Comparison of ENCODE assay signal across 1 cellular context in the genomic region with DNA sequence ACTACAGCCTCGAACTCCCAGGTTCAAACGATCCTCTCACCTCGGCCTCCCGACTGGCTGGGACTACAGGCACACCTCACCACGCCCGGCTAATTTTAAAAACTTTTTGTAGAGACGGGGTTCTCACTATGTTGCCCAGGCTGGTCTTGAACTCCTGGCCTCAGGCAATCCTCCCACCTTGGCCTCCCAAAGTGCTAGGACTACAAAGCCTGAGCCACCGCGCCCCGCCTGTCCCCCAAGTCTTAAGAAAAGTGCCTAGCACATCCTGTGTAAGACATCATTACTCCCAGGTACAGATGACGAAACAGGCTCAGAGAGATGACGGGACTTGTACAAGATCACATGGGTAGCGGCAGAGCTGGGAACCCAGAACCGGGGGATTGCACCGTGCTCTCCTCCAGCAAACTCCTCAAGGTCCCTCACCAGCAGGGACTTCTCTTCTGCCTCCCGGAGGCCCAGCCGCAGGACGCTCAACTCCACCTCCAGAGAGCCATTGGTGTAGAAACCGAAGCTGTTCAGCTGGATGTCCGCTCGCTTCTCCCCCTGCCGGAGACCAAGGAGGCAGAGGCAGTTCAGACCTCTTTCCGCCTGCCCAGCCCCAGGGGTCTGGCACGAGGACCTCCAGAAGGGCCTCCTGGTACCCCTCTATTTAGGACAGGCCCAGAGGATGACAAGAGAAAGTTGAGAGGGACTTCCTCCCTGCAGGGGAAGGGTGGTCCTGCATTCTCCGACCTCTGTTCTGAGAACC.
TF ChIP-seq lines count a peak whose summit lies in the region.

No MANE protein-coding gene starts in this region.

TF ChIP-seq in HepG2, 621 proteins besides CTCF, POLR2A, EP300 and RAD21 (continued from another document and continues in another):
- TF ChIP-seq, protein P1, sequence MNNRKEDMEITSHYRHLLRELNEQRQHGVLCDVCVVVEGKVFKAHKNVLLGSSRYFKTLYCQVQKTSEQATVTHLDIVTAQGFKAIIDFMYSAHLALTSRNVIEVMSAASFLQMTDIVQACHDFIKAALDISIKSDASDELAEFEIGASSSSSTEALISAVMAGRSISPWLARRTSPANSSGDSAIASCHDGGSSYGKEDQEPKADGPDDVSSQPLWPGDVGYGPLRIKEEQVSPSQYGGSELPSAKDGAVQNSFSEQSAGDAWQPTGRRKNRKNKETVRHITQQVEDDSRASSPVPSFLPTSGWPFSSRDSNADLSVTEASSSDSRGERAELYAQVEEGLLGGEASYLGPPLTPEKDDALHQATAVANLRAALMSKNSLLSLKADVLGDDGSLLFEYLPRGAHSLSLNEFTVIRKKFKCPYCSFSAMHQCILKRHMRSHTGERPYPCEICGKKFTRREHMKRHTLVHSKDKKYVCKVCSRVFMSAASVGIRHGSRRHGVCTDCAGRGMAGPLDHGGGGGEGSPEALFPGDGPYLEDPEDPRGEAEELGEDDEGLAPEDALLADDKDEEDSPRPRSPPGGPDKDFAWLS (CRISPR knock-in tag; IDR thresholded peaks at IDR 0.05; ENCODE audit: borderline replicate concordance): no peak
- TF ChIP-seq KDM6A (CRISPR knock-in tag; IDR thresholded peaks at IDR 0.05; ENCODE audit: low read depth) (no peak), ZNF451 (CRISPR knock-in tag; IDR thresholded peaks at IDR 0.05) (no peak), ATF1 (CRISPR knock-in tag; IDR thresholded peaks at IDR 0.05) (no peak), TOE1 (CRISPR knock-in tag; IDR thresholded peaks at IDR 0.05) (no peak), RARA (CRISPR knock-in tag; IDR thresholded peaks at IDR 0.05) (no peak; the same call in 1 of the 2 replicates), MAFK (conservative IDR thresholded peaks at IDR 0.05 in 1 of 2, IDR thresholded peaks at IDR 0.05 in 1 of 2; ENCODE audit: low read length in 2 of 2) (no peak), RAD51 (IDR thresholded peaks at IDR 0.05; ENCODE audit: borderline replicate concordance) (no peak), SOX6 (IDR thresholded peaks at IDR 0.05) (no peak), SOX6 (CRISPR knock-in tag; IDR thresholded peaks at IDR 0.05) (no peak), FLYWCH1 (CRISPR knock-in tag; IDR thresholded peaks at IDR 0.05) (no peak), HMGA1 (CRISPR knock-in tag; conservative IDR thresholded peaks at IDR 0.05) (no peak), RFX5 (IDR thresholded peaks at IDR 0.05; ENCODE audit: low read depth, low read length) (no peak), ZNF570 (CRISPR knock-in tag; IDR thresholded peaks at IDR 0.05; ENCODE audit: borderline replicate concordance) (no peak), ZNF567 (CRISPR knock-in tag; IDR thresholded peaks at IDR 0.05; ENCODE audit: borderline replicate concordance) (no peak), RBAK (CRISPR knock-in tag; IDR thresholded peaks at IDR 0.05) (no peak), ZNF30 (CRISPR knock-in tag; IDR thresholded peaks at IDR 0.05) (no peak), KDM2A (CRISPR knock-in tag; IDR thresholded peaks at IDR 0.05; ENCODE audit: borderline replicate concordance, low read depth) (peak; percentile 52; the same call in 1 of the 2 replicates), U2AF1 (optimal IDR thresholded peaks at IDR 0.05; ENCODE audit: low read depth, low read length) (no peak), ZNF777 (CRISPR knock-in tag; IDR thresholded peaks at IDR 0.05) (no peak), ZNF569 (CRISPR knock-in tag; IDR thresholded peaks at IDR 0.05; ENCODE audit: borderline replicate concordance) (no peak), ZFAT (CRISPR knock-in tag; conservative IDR thresholded peaks at IDR 0.05) (no peak), ZNF678 (CRISPR knock-in tag; IDR thresholded peaks at IDR 0.05) (no peak), SMAD1 (CRISPR knock-in tag; IDR thresholded peaks at IDR 0.05; ENCODE audit: borderline replicate concordance, low read depth) (no peak), ARID2 (CRISPR knock-in tag; IDR thresholded peaks at IDR 0.05; ENCODE audit: borderline replicate concordance) (no peak), FOXA3 (CRISPR knock-in tag; IDR thresholded peaks at IDR 0.05) (no peak), NR2F2 (IDR thresholded peaks at IDR 0.05; ENCODE audit: borderline replicate concordance, low read depth) (no peak), ZNF773 (CRISPR knock-in tag; IDR thresholded peaks at IDR 0.05; ENCODE audit: borderline replicate concordance) (no peak), MATR3 (CRISPR knock-in tag; IDR thresholded peaks at IDR 0.05) (no peak), PHF21A (CRISPR knock-in tag; IDR thresholded peaks at IDR 0.05) (no peak), TBX2 (CRISPR knock-in tag; IDR thresholded peaks at IDR 0.05; ENCODE audit: borderline replicate concordance) (no peak), MIXL1 (CRISPR knock-in tag; IDR thresholded peaks at IDR 0.05) (peak; percentile 68), HNRNPLL (IDR thresholded peaks at IDR 0.05; ENCODE audit: low read depth, low read length, poor library complexity, severe bottlenecking) (no peak), ZNF333 (CRISPR knock-in tag; IDR thresholded peaks at IDR 0.05; ENCODE audit: borderline replicate concordance) (no peak)
- TF ChIP-seq, protein P2, sequence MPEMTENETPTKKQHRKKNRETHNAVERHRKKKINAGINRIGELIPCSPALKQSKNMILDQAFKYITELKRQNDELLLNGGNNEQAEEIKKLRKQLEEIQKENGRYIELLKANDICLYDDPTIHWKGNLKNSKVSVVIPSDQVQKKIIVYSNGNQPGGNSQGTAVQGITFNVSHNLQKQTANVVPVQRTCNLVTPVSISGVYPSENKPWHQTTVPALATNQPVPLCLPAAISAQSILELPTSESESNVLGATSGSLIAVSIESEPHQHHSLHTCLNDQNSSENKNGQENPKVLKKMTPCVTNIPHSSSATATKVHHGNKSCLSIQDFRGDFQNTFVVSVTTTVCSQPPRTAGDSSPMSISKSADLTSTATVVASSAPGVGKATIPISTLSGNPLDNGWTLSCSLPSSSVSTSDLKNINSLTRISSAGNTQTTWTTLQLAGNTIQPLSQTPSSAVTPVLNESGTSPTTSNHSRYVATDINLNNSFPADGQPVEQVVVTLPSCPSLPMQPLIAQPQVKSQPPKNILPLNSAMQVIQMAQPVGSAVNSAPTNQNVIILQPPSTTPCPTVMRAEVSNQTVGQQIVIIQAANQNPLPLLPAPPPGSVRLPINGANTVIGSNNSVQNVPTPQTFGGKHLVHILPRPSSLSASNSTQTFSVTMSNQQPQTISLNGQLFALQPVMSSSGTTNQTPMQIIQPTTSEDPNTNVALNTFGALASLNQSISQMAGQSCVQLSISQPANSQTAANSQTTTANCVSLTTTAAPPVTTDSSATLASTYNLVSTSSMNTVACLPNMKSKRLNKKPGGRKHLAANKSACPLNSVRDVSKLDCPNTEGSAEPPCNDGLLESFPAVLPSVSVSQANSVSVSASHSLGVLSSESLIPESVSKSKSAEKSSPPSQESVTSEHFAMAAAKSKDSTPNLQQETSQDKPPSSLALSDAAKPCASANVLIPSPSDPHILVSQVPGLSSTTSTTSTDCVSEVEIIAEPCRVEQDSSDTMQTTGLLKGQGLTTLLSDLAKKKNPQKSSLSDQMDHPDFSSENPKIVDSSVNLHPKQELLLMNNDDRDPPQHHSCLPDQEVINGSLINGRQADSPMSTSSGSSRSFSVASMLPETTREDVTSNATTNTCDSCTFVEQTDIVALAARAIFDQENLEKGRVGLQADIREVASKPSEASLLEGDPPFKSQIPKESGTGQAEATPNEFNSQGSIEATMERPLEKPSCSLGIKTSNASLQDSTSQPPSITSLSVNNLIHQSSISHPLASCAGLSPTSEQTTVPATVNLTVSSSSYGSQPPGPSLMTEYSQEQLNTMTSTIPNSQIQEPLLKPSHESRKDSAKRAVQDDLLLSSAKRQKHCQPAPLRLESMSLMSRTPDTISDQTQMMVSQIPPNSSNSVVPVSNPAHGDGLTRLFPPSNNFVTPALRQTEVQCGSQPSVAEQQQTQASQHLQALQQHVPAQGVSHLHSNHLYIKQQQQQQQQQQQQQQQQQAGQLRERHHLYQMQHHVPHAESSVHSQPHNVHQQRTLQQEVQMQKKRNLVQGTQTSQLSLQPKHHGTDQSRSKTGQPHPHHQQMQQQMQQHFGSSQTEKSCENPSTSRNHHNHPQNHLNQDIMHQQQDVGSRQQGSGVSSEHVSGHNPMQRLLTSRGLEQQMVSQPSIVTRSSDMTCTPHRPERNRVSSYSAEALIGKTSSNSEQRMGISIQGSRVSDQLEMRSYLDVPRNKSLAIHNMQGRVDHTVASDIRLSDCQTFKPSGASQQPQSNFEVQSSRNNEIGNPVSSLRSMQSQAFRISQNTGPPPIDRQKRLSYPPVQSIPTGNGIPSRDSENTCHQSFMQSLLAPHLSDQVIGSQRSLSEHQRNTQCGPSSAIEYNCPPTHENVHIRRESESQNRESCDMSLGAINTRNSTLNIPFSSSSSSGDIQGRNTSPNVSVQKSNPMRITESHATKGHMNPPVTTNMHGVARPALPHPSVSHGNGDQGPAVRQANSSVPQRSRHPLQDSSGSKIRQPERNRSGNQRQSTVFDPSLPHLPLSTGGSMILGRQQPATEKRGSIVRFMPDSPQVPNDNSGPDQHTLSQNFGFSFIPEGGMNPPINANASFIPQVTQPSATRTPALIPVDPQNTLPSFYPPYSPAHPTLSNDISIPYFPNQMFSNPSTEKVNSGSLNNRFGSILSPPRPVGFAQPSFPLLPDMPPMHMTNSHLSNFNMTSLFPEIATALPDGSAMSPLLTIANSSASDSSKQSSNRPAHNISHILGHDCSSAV (CRISPR knock-in tag; IDR thresholded peaks at IDR 0.05; ENCODE audit: borderline replicate concordance): no peak
- TF ChIP-seq, protein P3, sequence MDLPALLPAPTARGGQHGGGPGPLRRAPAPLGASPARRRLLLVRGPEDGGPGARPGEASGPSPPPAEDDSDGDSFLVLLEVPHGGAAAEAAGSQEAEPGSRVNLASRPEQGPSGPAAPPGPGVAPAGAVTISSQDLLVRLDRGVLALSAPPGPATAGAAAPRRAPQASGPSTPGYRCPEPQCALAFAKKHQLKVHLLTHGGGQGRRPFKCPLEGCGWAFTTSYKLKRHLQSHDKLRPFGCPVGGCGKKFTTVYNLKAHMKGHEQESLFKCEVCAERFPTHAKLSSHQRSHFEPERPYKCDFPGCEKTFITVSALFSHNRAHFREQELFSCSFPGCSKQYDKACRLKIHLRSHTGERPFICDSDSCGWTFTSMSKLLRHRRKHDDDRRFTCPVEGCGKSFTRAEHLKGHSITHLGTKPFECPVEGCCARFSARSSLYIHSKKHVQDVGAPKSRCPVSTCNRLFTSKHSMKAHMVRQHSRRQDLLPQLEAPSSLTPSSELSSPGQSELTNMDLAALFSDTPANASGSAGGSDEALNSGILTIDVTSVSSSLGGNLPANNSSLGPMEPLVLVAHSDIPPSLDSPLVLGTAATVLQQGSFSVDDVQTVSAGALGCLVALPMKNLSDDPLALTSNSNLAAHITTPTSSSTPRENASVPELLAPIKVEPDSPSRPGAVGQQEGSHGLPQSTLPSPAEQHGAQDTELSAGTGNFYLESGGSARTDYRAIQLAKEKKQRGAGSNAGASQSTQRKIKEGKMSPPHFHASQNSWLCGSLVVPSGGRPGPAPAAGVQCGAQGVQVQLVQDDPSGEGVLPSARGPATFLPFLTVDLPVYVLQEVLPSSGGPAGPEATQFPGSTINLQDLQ (CRISPR knock-in tag; IDR thresholded peaks at IDR 0.05): no peak
- TF ChIP-seq, protein P4, sequence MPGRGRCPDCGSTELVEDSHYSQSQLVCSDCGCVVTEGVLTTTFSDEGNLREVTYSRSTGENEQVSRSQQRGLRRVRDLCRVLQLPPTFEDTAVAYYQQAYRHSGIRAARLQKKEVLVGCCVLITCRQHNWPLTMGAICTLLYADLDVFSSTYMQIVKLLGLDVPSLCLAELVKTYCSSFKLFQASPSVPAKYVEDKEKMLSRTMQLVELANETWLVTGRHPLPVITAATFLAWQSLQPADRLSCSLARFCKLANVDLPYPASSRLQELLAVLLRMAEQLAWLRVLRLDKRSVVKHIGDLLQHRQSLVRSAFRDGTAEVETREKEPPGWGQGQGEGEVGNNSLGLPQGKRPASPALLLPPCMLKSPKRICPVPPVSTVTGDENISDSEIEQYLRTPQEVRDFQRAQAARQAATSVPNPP (CRISPR knock-in tag; IDR thresholded peaks at IDR 0.05): no peak
- TF ChIP-seq, protein P5, sequence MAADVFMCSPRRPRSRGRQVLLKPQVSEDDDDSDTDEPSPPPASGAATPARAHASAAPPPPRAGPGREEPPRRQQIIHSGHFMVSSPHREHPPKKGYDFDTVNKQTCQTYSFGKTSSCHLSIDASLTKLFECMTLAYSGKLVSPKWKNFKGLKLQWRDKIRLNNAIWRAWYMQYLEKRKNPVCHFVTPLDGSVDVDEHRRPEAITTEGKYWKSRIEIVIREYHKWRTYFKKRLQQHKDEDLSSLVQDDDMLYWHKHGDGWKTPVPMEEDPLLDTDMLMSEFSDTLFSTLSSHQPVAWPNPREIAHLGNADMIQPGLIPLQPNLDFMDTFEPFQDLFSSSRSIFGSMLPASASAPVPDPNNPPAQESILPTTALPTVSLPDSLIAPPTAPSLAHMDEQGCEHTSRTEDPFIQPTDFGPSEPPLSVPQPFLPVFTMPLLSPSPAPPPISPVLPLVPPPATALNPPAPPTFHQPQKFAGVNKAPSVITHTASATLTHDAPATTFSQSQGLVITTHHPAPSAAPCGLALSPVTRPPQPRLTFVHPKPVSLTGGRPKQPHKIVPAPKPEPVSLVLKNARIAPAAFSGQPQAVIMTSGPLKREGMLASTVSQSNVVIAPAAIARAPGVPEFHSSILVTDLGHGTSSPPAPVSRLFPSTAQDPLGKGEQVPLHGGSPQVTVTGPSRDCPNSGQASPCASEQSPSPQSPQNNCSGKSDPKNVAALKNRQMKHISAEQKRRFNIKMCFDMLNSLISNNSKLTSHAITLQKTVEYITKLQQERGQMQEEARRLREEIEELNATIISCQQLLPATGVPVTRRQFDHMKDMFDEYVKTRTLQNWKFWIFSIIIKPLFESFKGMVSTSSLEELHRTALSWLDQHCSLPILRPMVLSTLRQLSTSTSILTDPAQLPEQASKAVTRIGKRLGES (CRISPR knock-in tag; IDR thresholded peaks at IDR 0.05; ENCODE audit: borderline replicate concordance): no peak
- TF ChIP-seq, protein P6, sequence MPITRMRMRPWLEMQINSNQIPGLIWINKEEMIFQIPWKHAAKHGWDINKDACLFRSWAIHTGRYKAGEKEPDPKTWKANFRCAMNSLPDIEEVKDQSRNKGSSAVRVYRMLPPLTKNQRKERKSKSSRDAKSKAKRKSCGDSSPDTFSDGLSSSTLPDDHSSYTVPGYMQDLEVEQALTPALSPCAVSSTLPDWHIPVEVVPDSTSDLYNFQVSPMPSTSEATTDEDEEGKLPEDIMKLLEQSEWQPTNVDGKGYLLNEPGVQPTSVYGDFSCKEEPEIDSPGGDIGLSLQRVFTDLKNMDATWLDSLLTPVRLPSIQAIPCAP (CRISPR knock-in tag; IDR thresholded peaks at IDR 0.05; ENCODE audit: low read depth): no peak
- TF ChIP-seq, protein P7, sequence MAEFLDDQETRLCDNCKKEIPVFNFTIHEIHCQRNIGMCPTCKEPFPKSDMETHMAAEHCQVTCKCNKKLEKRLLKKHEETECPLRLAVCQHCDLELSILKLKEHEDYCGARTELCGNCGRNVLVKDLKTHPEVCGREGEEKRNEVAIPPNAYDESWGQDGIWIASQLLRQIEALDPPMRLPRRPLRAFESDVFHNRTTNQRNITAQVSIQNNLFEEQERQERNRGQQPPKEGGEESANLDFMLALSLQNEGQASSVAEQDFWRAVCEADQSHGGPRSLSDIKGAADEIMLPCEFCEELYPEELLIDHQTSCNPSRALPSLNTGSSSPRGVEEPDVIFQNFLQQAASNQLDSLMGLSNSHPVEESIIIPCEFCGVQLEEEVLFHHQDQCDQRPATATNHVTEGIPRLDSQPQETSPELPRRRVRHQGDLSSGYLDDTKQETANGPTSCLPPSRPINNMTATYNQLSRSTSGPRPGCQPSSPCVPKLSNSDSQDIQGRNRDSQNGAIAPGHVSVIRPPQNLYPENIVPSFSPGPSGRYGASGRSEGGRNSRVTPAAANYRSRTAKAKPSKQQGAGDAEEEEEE (CRISPR knock-in tag; IDR thresholded peaks at IDR 0.05; ENCODE audit: borderline replicate concordance): no peak
